8 cellular contexts compared by ENCODE assay signal in genomic region chr2:84879595-84880394, GRCh38. TPM values are rescaled to one million over a fixed set of nuclear protein-coding genes. Genes with fewer than 3 reads are reported as not detected.
A peak's percentile ranks its signal among the peaks of the same experiment; 100 is the strongest.
DNase-seq lines count a peak whose midpoint lies in the region; ATAC-seq and TF ChIP-seq lines count a peak whose summit lies in the region.

No MANE protein-coding gene starts in this region.

- H3K9me2 ChIP-seq in PC-9 (ENCODE audit: insufficient read depth) = no peaks in the 10 kb centered on the region

- no peak overlapping the region; the same call in 1 of the 2 replicates for H2AFZ ChIP-seq in PC-9
- peak overlapping the region; percentile 39 for H2AFZ ChIP-seq in parathyroid adenoma

- no TSS peak for BruUV-seq in PC-9 (replicated peaks; lab: Mats Ljungman, UMichigan)

- H3K4me2 ChIP-seq in PC-9 = peak overlapping the region; percentile 93; the same call in 1 of the 2 replicates
- H3K4me2 ChIP-seq in parathyroid adenoma (ENCODE audit: low read length) = peak overlapping the region; percentile 75

- CTCF ChIA-PET in HEK293 (lab: Yijun Ruan, JAX) = interaction anchor here (0.5 to 3.3 kb wide), 4 partner anchors 11 to 229 kb away, joined by 3 to 27 read pairs (median 8); no protein-coding TSS in a partner anchor
- CTCF ChIA-PET in PC-9 (lab: Charles Lee) = no interaction called here

- POLR2A ChIA-PET in HEK293 (lab: Yijun Ruan, JAX) (interaction anchor here (0.8 to 3.8 kb wide), 3 partner anchors 10 to 26 kb away, joined by 3 to 21 read pairs (median 4); partner anchors contain the start of gene TMSB10), PC-9 (lab: Charles Lee; ENCODE audit: unreplicated experiment) (no interaction called here)

- peak overlapping the region; percentile 50; the same call in 1 of the 2 replicates for H3K4me3 ChIP-seq in HEK293 (ENCODE audit: low read depth, low read length)
- no peak overlapping the region for H3K4me3 ChIP-seq in PC-9
- peak overlapping the region; percentile 64 for H3K4me3 ChIP-seq in epithelial cell of proximal tubule (ENCODE audit: low read depth, low read length)
- H3K4me3 ChIP-seq in parathyroid adenoma (ENCODE audit: low read depth, low read length) = peak overlapping the region; percentile 66

- no peaks in the 10 kb centered on the region for H4K20me1 ChIP-seq in PC-9 (ENCODE audit: insufficient read depth)

- TF ChIP-seq CTCF in HEK293 (tag by site-specific recombination; IDR thresholded peaks at IDR 0.05) = no peak
- TF ChIP-seq CTCF in PC-9 (conservative IDR thresholded peaks at IDR 0.05) = no peak
- no peak for TF ChIP-seq CTCF in epithelial cell of proximal tubule (conservative IDR thresholded peaks at IDR 0.05; ENCODE audit: low read depth, low read length)
- TF ChIP-seq CTCF in parathyroid adenoma (IDR thresholded peaks at IDR 0.05) = no peak

- no peaks in the 10 kb centered on the region; the same call in 1 of the 2 replicates for H3F3A ChIP-seq in PC-9 (ENCODE audit: insufficient read depth, low read depth)

- intact Hi-C loops in PC-9 (cut with micrococcal nuclease; ENCODE audit: unreplicated experiment) = no loop called here

- ATAC-seq in GM18867 (IDR thresholded peaks at IDR 0.05; ENCODE audit: unreplicated experiment) = peak; percentile 66

- no peaks in the 10 kb centered on the region for H3K79me2 ChIP-seq in PC-9 (ENCODE audit: low read depth)
- no peaks in the 10 kb centered on the region for H3K79me2 ChIP-seq in parathyroid adenoma

- H3K4me1 ChIP-seq in HEK293 (ENCODE audit: control insufficient read depth, insufficient read depth, low read length) (no peaks in the 10 kb centered on the region), PC-9 (replicated peaks; ENCODE audit: insufficient read depth) (0 out of 2 replicates have a peak, but pooled peaks cover 4% of the 10 kb centered on the region), parathyroid adenoma (peaks cover 8% of the 10 kb centered on the region)

- H3K27ac ChIP-seq in HEK293 (ENCODE audit: extremely low read depth, low read depth, low read length) (no peak overlapping the region), PC-9 (no peak overlapping the region), parathyroid adenoma (no peak overlapping the region)

- no peak for DNase-seq in PC-9
- no peak for DNase-seq in epithelial cell of proximal tubule (ENCODE audit: low read depth)
- DNase-seq in SHP77 treated with DMSO at 0.1 percent for 48 hours (lab: John Stamatoyannopoulos, UW) = no peak
- DNase-seq in 8988T = no peak
- no peak for DNase-seq in LoVo (ENCODE audit: low spot score)

- H3K9me3 ChIP-seq in HEK293 (ENCODE audit: control insufficient read depth, insufficient read depth, low read depth, low read length) (no peaks in the 10 kb centered on the region), PC-9 (ENCODE audit: insufficient read depth, low read depth) (no peaks in the 10 kb centered on the region), parathyroid adenoma (ENCODE audit: control insufficient read depth, low read length) (no peaks in the 10 kb centered on the region)

- H3K9ac ChIP-seq in parathyroid adenoma = no peak overlapping the region

- no peaks in the 10 kb centered on the region for H3K36me3 ChIP-seq in HEK293 (ENCODE audit: control insufficient read depth in 2 of 2, insufficient read depth in 1 of 2, low read length in 2 of 2)
- no peaks in the 10 kb centered on the region for H3K36me3 ChIP-seq in PC-9 (ENCODE audit: low read depth)
- H3K36me3 ChIP-seq in parathyroid adenoma (ENCODE audit: control insufficient read depth, insufficient read depth, low read length) = no peaks in the 10 kb centered on the region

- H3K27me3 ChIP-seq in PC-9 (ENCODE audit: insufficient read depth, low read depth) = peaks cover 47% of the 10 kb centered on the region
- H3K27me3 ChIP-seq in parathyroid adenoma (ENCODE audit: control insufficient read depth, insufficient read depth, low read length) = no peaks in the 10 kb centered on the region

TF ChIP-seq in HEK293, 187 proteins besides CTCF, POLR2A, EP300 and RAD21:
- TF ChIP-seq KLF7 (tag by site-specific recombination; IDR thresholded peaks at IDR 0.05; ENCODE audit: borderline replicate concordance) (no peak), ZFP3 (tag by site-specific recombination; IDR thresholded peaks at IDR 0.05; ENCODE audit: low read depth) (no peak), PBX3 (CRISPR knock-in tag; IDR thresholded peaks at IDR 0.05) (no peak), ZNF660 (tag by site-specific recombination; IDR thresholded peaks at IDR 0.05) (no peak), ZNF121 (tag by site-specific recombination; IDR thresholded peaks at IDR 0.05) (no peak), ZBTB8A (tag by site-specific recombination; IDR thresholded peaks at IDR 0.05) (no peak), ZSCAN16 (tag by site-specific recombination; IDR thresholded peaks at IDR 0.05) (no peak), YY1 (tag by site-specific recombination; IDR thresholded peaks at IDR 0.05) (no peak), MZF1 (tag by site-specific recombination; IDR thresholded peaks at IDR 0.05; ENCODE audit: borderline replicate concordance) (no peak)

RNA-seq across cellular contexts. Expression of gene TRABD2A, which starts 1.1 kb away (rescaled TPM):
- total RNA-seq in PC-9 (2021) (0.88 and 2.2 TPM in 2 replicates), epithelial cell of proximal tubule (0.58 and 1.5 TPM in 2 replicates)

RNA-seq across cellular contexts. Expression of gene TMSB10, which starts 25.7 kb away (rescaled TPM):
- 1,668 and 1,769 TPM in 2 replicates for total RNA-seq in PC-9 (2021)
- 9,817 and 15,030 TPM in 2 replicates for total RNA-seq in epithelial cell of proximal tubule
